ENCODE assay signal across 21 cellular contexts in genomic region chr10:45106257-45106856, GRCh38.
DNase-seq lines count a peak whose midpoint lies in the region; ATAC-seq, FAIRE-seq and TF ChIP-seq lines count a peak whose summit lies in the region.
"Had no signal": no experiment of that assay in that cellular context is flagged by ENCODE, and none has a peak within 500 bp of the region (broad histone marks: within the 10 kb centered on the region; RNA-seq: fewer than 3 reads in every experiment).

No MANE protein-coding gene starts in this region.

- WGBS in H1 (ENCODE audit: extremely low coverage in 1 of 2, insufficient coverage in 1 of 2, insufficient read length in 1 of 2, insufficient replicate concordance in 2 of 2, low coverage in 1 of 2, low lambda C conversion rate in 2 of 2, missing lambda C conversion rate in 1 of 2), 2 experiments: 59% methylated on average over 6 of the region's 6 CpGs; no CpG with 5 or more reads in 1 of the 2 experiments

- H3K23me2 ChIP-seq in H1 (ENCODE audit: low read depth, low read length): peaks cover under 1% of the 10 kb centered on the region; the same call in 1 of the 2 replicates

- no peak overlapping the region for H3K4me3 Mint-ChIP-seq in GM23338
- no peak overlapping the region for H3K4me3 Mint-ChIP-seq in stimulated activated memory B cell treated with anti-CD40 and anti-IgM and Interleukin-4, amounts not matched to agents 10 μg/mL and 1 μg/mL and 100 μg/mL, for 72 hours
- H3K4me3 Mint-ChIP-seq: CD4-positive, alpha-beta T cell had no signal

- no peak for TF ChIP-seq RAD21 in H1 (IDR thresholded peaks at IDR 0.05 in 1 of 2, conservative IDR thresholded peaks at IDR 0.05 in 1 of 2; ENCODE audit: low read depth in 2 of 2, low read length in 2 of 2)

- no peaks in the 10 kb centered on the region; the same call in 1 of the 2 replicates for H3K4me1 ChIP-seq in GM23338 (ENCODE audit: insufficient read depth)
- H3K4me1 ChIP-seq in H1 (replicated peaks in 1 of 4; ENCODE audit: control insufficient read depth in 3 of 4, insufficient read depth in 4 of 4, low read length in 3 of 4): peaks cover 0 to 5% (median under 1%) of the 10 kb centered on the region in 4 experiments; a peak in 1 of 7 replicates
- H3K4me1 ChIP-seq: A549, Caco-2, HAP-1 had no signal

- H3K9me3 ChIP-seq in H1 (ENCODE audit: insufficient read depth in 2 of 2, low read depth in 1 of 2, low read length in 1 of 2): no peaks in the 10 kb centered on the region
- H3K9me3 ChIP-seq: A549, Caco-2, HAP-1 had no signal

- no peak overlapping the region for H2AK5ac ChIP-seq in H1 (ENCODE audit: low read depth, low read length)

- H3K36me3 Mint-ChIP-seq in GM23338 (ENCODE audit: low read depth): no peaks in the 10 kb centered on the region
- H3K36me3 Mint-ChIP-seq in stimulated activated memory B cell treated with anti-CD40 and anti-IgM and Interleukin-4, amounts not matched to agents 10 μg/mL and 1 μg/mL and 100 μg/mL, for 72 hours: no peaks in the 10 kb centered on the region

- POLR2A ChIA-PET in H1 (lab: Charles Lee; ENCODE audit: partially characterized antibody): no interaction called here

- DNase-seq in GM23338 (ENCODE audit: low spot score): no peak
- DNase-seq in H1 (ENCODE audit: low read depth in 1 of 2, low spot score in 2 of 2): no peak
- DNase-seq in left lobe of liver (ENCODE audit: low spot score): no peak
- peak; percentile 76 for DNase-seq in myocyte (ENCODE audit: low read depth)
- DNase-seq in DMS53 (lab: John Stamatoyannopoulos, UW): no peak
- DNase-seq in putamen (ENCODE audit: low spot score): no peak
- DNase-seq in NCI-H1105 treated with DMSO at 0.1 percent for 48 hours (lab: John Stamatoyannopoulos, UW): no peak
- DNase-seq: AML-193; Caco-2; CD4-positive, alpha-beta T cell; DMS79; GDM1; IMR-90 had no signal

- H3K27me3 Mint-ChIP-seq in GM23338 (ENCODE audit: insufficient read depth, low read depth, poor library complexity): no peaks in the 10 kb centered on the region
- H3K27me3 Mint-ChIP-seq in stimulated activated memory B cell treated with anti-CD40 and anti-IgM and Interleukin-4, amounts not matched to agents 10 μg/mL and 1 μg/mL and 100 μg/mL, for 72 hours: peaks cover 39% of the 10 kb centered on the region

- no peak overlapping the region for H3K18ac ChIP-seq in H1 (ENCODE audit: extremely low read depth, low read length)

- H3K27me3 ChIP-seq in GM23338 (ENCODE audit: insufficient read depth) (no peaks in the 10 kb centered on the region), H1 (replicated peaks in 1 of 4; ENCODE audit: control insufficient read depth in 3 of 4, extremely low read depth in 1 of 4, insufficient read depth in 3 of 4, low read length in 3 of 4) (no peaks in the 10 kb centered on the region)

- H2BK15ac ChIP-seq in H1 (ENCODE audit: low read length): no peak overlapping the region

- TF ChIP-seq POLR2A in H1 (IDR thresholded peaks at IDR 0.05; ENCODE audit: control extremely low read depth in 1 of 2, low read depth in 2 of 2, low read length in 2 of 2): no peak

- no peak overlapping the region for H3K14ac ChIP-seq in H1 (ENCODE audit: insufficient read length)

- H4K91ac ChIP-seq in H1 (replicated peaks; ENCODE audit: insufficient read length, low read length): no peak overlapping the region

- no peak overlapping the region for H3K23ac ChIP-seq in H1 (ENCODE audit: insufficient read length)

- no peak overlapping the region for H3K27ac ChIP-seq in GM23338 (ENCODE audit: low read depth)
- no peak overlapping the region for H3K27ac ChIP-seq in H1 (ENCODE audit: low read depth, low read length)
- H3K27ac ChIP-seq: 22Rv1, A549, C4-2B had no signal

- no peak overlapping the region for H3K4me3 ChIP-seq in GM23338
- H3K4me3 ChIP-seq in H1 (ENCODE audit: extremely low read depth in 1 of 4, insufficient read depth in 2 of 4, low read depth in 3 of 4, low read length in 4 of 4): no peak overlapping the region
- H3K4me3 ChIP-seq: A549, HAP-1 had no signal

- H3K9me3 Mint-ChIP-seq in GM23338: no peaks in the 10 kb centered on the region; the same call in 2 of the 3 replicates
- peaks cover 2% of the 10 kb centered on the region for H3K9me3 Mint-ChIP-seq in stimulated activated memory B cell treated with anti-CD40 and anti-IgM and Interleukin-4, amounts not matched to agents 10 μg/mL and 1 μg/mL and 100 μg/mL, for 72 hours
- H3K9me3 Mint-ChIP-seq: CD4-positive, alpha-beta T cell had no signal

- peak; percentile 48 for FAIRE-seq in H1 (lab: Jason Lieb, UNC)
- FAIRE-seq: A549, D721Med, GM12892, GM18507 had no signal

- H3K79me1 ChIP-seq in H1 (ENCODE audit: low read depth, low read length): no peaks in the 10 kb centered on the region

- CTCF ChIA-PET in H1 (lab: Charles Lee; ENCODE audit: partially characterized antibody): no interaction called here

- H4K20me1 ChIP-seq in GM23338 (replicated peaks; ENCODE audit: insufficient read depth) (no peaks in the 10 kb centered on the region), H1 (replicated peaks in 1 of 2; ENCODE audit: control insufficient read depth in 1 of 2, insufficient read depth in 2 of 2, low read length in 2 of 2) (no peaks in the 10 kb centered on the region)

- H3K9me2 ChIP-seq in GM23338 (ENCODE audit: insufficient read depth): no peaks in the 10 kb centered on the region

- H3K4me2 ChIP-seq in GM23338: no peak overlapping the region
- H3K4me2 ChIP-seq in H1 (ENCODE audit: insufficient read depth in 1 of 2, low read depth in 2 of 2, low read length in 2 of 2): no peak overlapping the region
- H3K4me2 ChIP-seq: A549 had no signal

- no peak overlapping the region for H3K4ac ChIP-seq in H1 (replicated peaks; ENCODE audit: insufficient read length, low read depth, low read length)

- no peaks in the 10 kb centered on the region for H3F3A ChIP-seq in GM23338 (replicated peaks; ENCODE audit: low read depth)

- TF ChIP-seq EP300 in H1 (IDR thresholded peaks at IDR 0.05; ENCODE audit: borderline replicate concordance in 1 of 2, low read depth in 2 of 2, low read length in 2 of 2): no peak

- no peak overlapping the region for H3K56ac ChIP-seq in H1 (replicated peaks; ENCODE audit: insufficient read length, low read depth, low read length)

- no peak overlapping the region for H2BK12ac ChIP-seq in H1 (ENCODE audit: low read depth, low read length)

- H2BK5ac ChIP-seq in H1 (ENCODE audit: low read depth, low read length): no peak overlapping the region

- no peak overlapping the region for H3K27ac Mint-ChIP-seq in GM23338
- no peak overlapping the region for H3K27ac Mint-ChIP-seq in stimulated activated memory B cell treated with anti-CD40 and anti-IgM and Interleukin-4, amounts not matched to agents 10 μg/mL and 1 μg/mL and 100 μg/mL, for 72 hours
- H3K27ac Mint-ChIP-seq: CD4-positive, alpha-beta T cell had no signal

- H4K5ac ChIP-seq in H1 (ENCODE audit: insufficient read length, low read depth, low read length): no peak overlapping the region

- no peak overlapping the region for H2BK20ac ChIP-seq in H1 (ENCODE audit: low read length)

- H4K8ac ChIP-seq in H1 (ENCODE audit: extremely low read depth, insufficient read depth, low read length): no peak overlapping the region

- TF ChIP-seq CTCF in GM23338 (conservative IDR thresholded peaks at IDR 0.05; ENCODE audit: low read depth in 2 of 2): no peak
- no peak for TF ChIP-seq CTCF in H1 (IDR thresholded peaks at IDR 0.05; ENCODE audit: control extremely low read depth in 1 of 3, insufficient read depth in 1 of 3, low read depth in 1 of 3, low read length in 3 of 3)

- ATAC-seq in GM23338: peak; percentile 46
- peak; percentile 92 for ATAC-seq in left lobe of liver
- ATAC-seq in stimulated activated memory B cell treated with anti-CD40 and anti-IgM and Interleukin-4, amounts not matched to agents 10 μg/mL and 1 μg/mL and 100 μg/mL, for 72 hours: no peak
- ATAC-seq: A549 had no signal

- no peak overlapping the region for H3K9ac ChIP-seq in H1 (replicated peaks in 1 of 4; ENCODE audit: extremely low read depth in 1 of 4, low read depth in 3 of 4, low read length in 3 of 4)

- no peak overlapping the region for H2BK120ac ChIP-seq in H1 (replicated peaks; ENCODE audit: low read depth, low read length)

- H2AFZ ChIP-seq in GM23338: no peak overlapping the region
- H2AFZ ChIP-seq in H1 (ENCODE audit: low read length): peak overlapping the region; percentile 26; the same call in 1 of the 2 replicates

- no peaks in the 10 kb centered on the region for H3K79me2 ChIP-seq in GM23338 (replicated peaks; ENCODE audit: insufficient read depth)
- H3K79me2 ChIP-seq in H1 (ENCODE audit: control insufficient read depth in 1 of 2, insufficient read depth in 2 of 2, low read length in 2 of 2): no peaks in the 10 kb centered on the region

- peaks cover 24% of the 10 kb centered on the region for H3K4me1 Mint-ChIP-seq in GM23338
- no peaks in the 10 kb centered on the region for H3K4me1 Mint-ChIP-seq in stimulated activated memory B cell treated with anti-CD40 and anti-IgM and Interleukin-4, amounts not matched to agents 10 μg/mL and 1 μg/mL and 100 μg/mL, for 72 hours

- H3K36me3 ChIP-seq in GM23338 (ENCODE audit: insufficient read depth) (no peaks in the 10 kb centered on the region), H1 (ENCODE audit: control insufficient read depth in 2 of 4, insufficient read depth in 4 of 4, low read length in 3 of 4) (no peaks in the 10 kb centered on the region)
- H3K36me3 ChIP-seq: HAP-1 had no signal

TF ChIP-seq in GM23338, 12 proteins besides CTCF, POLR2A, EP300 and RAD21 (continues in another document):
- TF ChIP-seq NANOG (IDR thresholded peaks at IDR 0.05; ENCODE audit: borderline replicate concordance) (no peak), EZH2 (IDR thresholded peaks at IDR 0.05; ENCODE audit: low read depth, unreplicated experiment) (no peak), CREB1 (CRISPR knock-in tag; IDR thresholded peaks at IDR 0.05; ENCODE audit: low read depth) (no peak)

TF ChIP-seq in H1, 55 proteins besides CTCF, POLR2A, EP300 and RAD21:
- no peak for TF ChIP-seq RBBP5 (IDR thresholded peaks at IDR 0.05; ENCODE audit: borderline replicate concordance, low read depth, low read length)
- no peak for TF ChIP-seq EGR1 (IDR thresholded peaks at IDR 0.05; ENCODE audit: borderline replicate concordance, low read depth, low read length)
- no peak for TF ChIP-seq KDM4A (IDR thresholded peaks at IDR 0.05; ENCODE audit: low read depth, low read length, severe bottlenecking)
- no peak for TF ChIP-seq BCL11A (IDR thresholded peaks at IDR 0.05; ENCODE audit: low read depth in 2 of 2, low read length in 2 of 2)
- no peak for TF ChIP-seq NANOG (IDR thresholded peaks at IDR 0.05; ENCODE audit: insufficient read depth, low read depth, low read length, poor library complexity, severe bottlenecking)
- TF ChIP-seq CBX8 (IDR thresholded peaks at IDR 0.05; ENCODE audit: borderline replicate concordance, low read depth, low read length): no peak
- TF ChIP-seq CTBP2 (IDR thresholded peaks at IDR 0.05; ENCODE audit: borderline replicate concordance, insufficient read depth, insufficient read length, low read length): no peak
